ENCODE assay signal across 2 cellular contexts in the genomic region with DNA sequence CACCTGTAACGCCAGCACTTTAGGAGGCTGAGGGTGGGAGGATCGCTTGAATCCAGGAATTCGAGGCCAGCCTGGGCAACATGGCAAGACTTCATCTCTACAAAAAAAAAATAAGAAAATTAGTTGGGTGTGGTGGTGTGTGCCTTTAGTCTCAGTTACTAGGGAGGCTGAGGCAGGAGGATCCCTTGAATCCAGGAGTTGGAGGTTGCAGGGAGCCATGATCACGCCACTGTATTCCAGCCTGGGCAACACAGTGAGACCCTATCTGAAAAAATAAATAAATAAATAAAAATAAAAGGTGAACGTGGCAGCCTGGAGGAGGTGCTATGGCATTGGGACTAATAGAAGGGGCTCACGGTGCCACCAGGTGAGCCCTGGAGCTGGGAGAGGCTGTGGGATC.
TF ChIP-seq lines count a peak whose summit lies in the region.

No MANE protein-coding gene starts in this region.

TF ChIP-seq in HepG2, 621 proteins besides CTCF, POLR2A, EP300 and RAD21:
- TF ChIP-seq FOXP1 (IDR thresholded peaks at IDR 0.05) (no peak), FOXP1 (CRISPR knock-in tag; IDR thresholded peaks at IDR 0.05) (no peak), ZNF121 (CRISPR knock-in tag; IDR thresholded peaks at IDR 0.05) (peak; percentile 86), MTF2 (CRISPR knock-in tag; IDR thresholded peaks at IDR 0.05; ENCODE audit: borderline replicate concordance) (no peak), TRIM24 (CRISPR knock-in tag; IDR thresholded peaks at IDR 0.05) (no peak)

TF ChIP-seq in endothelial cell of umbilical vein, 7 proteins besides CTCF, POLR2A, EP300 and RAD21:
- TF ChIP-seq MAX (IDR thresholded peaks at IDR 0.05; ENCODE audit: insufficient read depth, insufficient read length) (no peak), JUN (IDR thresholded peaks at IDR 0.05; ENCODE audit: borderline replicate concordance, insufficient read depth, insufficient read length, low read depth) (no peak), GATA2 (IDR thresholded peaks at IDR 0.05; ENCODE audit: insufficient read depth, insufficient read length, low read depth, low read length) (no peak), MYC (IDR thresholded peaks at IDR 0.05; ENCODE audit: low read depth, low read length) (no peak), EZH2 (IDR thresholded peaks at IDR 0.05; ENCODE audit: borderline replicate concordance, low read depth, low read length, severe bottlenecking) (no peak)
TF ChIP-seq in endothelial cell of umbilical vein: peak in this region for 0.
